In genomic region chr18:8167673-8168072, GRCh38 we compare ENCODE assay signal across 16 cellular contexts.
DNase-seq lines count a peak whose midpoint lies in the region; ATAC-seq and TF ChIP-seq lines count a peak whose summit lies in the region.
"Had no signal": no experiment of that assay in that cellular context is flagged by ENCODE, and none has a peak within 500 bp of the region (broad histone marks: within the 10 kb centered on the region; RNA-seq: fewer than 3 reads in every experiment).

No MANE protein-coding gene starts in this region.

- ATAC-seq in SK-N-SH treated with all-trans-retinoic acid at 6 μM for 48 hours (no peak), GM21619 (IDR thresholded peaks at IDR 0.05; ENCODE audit: unreplicated experiment) (no peak)
- ATAC-seq: CD8-positive, alpha-beta T cell had no signal

- H3K18ac ChIP-seq in mesenchymal stem cell (ENCODE audit: low read depth in 1 of 2, low read length in 2 of 2): no peak overlapping the region
- H3K18ac ChIP-seq in neuronal stem cell (ENCODE audit: low read length): no peak overlapping the region

- 66% methylated on average over 4 of the region's 4 CpGs for WGBS in SK-N-SH (ENCODE audit: low lambda C conversion rate)
- WGBS in mesenchymal stem cell: 54% methylated on average over 4 of the region's 4 CpGs
- no CpG with 5 or more reads among the region's 4 CpGs for WGBS in neuronal stem cell (ENCODE audit: extremely low coverage in 2 of 2, insufficient read length in 2 of 2, insufficient replicate concordance in 1 of 2), 2 donors

- H3K4me1 ChIP-seq in SK-N-SH (ENCODE audit: control insufficient read depth in 1 of 2, insufficient read depth in 2 of 2, low read depth in 1 of 2, low read length in 1 of 2) (peaks cover 0 to 19% of the 10 kb centered on the region in 2 experiments; a peak in 2 of 4 replicates), mesenchymal stem cell (ENCODE audit: control insufficient read depth, insufficient read depth, low read depth, low read length) (peaks cover 9% of the 10 kb centered on the region), neuronal stem cell (ENCODE audit: control insufficient read depth in 2 of 2, insufficient read depth in 1 of 2, low read depth in 1 of 2, low read length in 2 of 2) (peaks cover 4 to 11% of the 10 kb centered on the region in 2 donors)
- H3K4me1 ChIP-seq: BLaER1 treated with 17β-estradiol and CSF1 and Interleukin-3, amounts not matched to agents 10 nM and 100 nM; Caco-2 had no signal

- H3K14ac ChIP-seq in mesenchymal stem cell (ENCODE audit: low read length in 2 of 2) (no peak overlapping the region), neuronal stem cell (ENCODE audit: low read length) (no peak overlapping the region)

- CTCF ChIA-PET in SK-N-SH (lab: Yijun Ruan, JAX): interaction anchor here (0.9 kb wide), 2 partner anchors 92 to 94 kb away, joined by 3 to 5 read pairs; no protein-coding TSS in a partner anchor

- no peaks in the 10 kb centered on the region for H3K79me2 ChIP-seq in SK-N-SH (ENCODE audit: insufficient read depth)

- peak in 1 of 2 experiments; percentile 86; a peak in 2 of 4 replicates for TF ChIP-seq EP300 in SK-N-SH (IDR thresholded peaks at IDR 0.05; ENCODE audit: borderline replicate concordance in 1 of 2, low read depth in 1 of 2, low read length in 1 of 2)

- H2AK5ac ChIP-seq in mesenchymal stem cell (ENCODE audit: low read length, severe bottlenecking) (peak overlapping the region; percentile 38), neuronal stem cell (ENCODE audit: low read depth, low read length) (no peak overlapping the region)

- H3K27ac ChIP-seq in SK-N-SH (ENCODE audit: low read depth in 2 of 2, low read length in 1 of 2): peak overlapping the region in 1 of 2 experiments; percentile 73; a peak in 2 of 4 replicates
- no peak overlapping the region for H3K27ac ChIP-seq in mesenchymal stem cell (ENCODE audit: low read length, poor library complexity, severe bottlenecking)
- H3K27ac ChIP-seq in neuronal stem cell (replicated peaks; ENCODE audit: low read length): no peak overlapping the region
- H3K27ac ChIP-seq: BLaER1 treated with 17β-estradiol and CSF1 and Interleukin-3, amounts not matched to agents 10 nM and 100 nM; C4-2B had no signal

- H3K9ac ChIP-seq in SK-N-SH (no peak overlapping the region), mesenchymal stem cell (ENCODE audit: low read length) (no peak overlapping the region), neuronal stem cell (ENCODE audit: low read depth, low read length, poor library complexity) (no peak overlapping the region)
- H3K9ac ChIP-seq: BLaER1 treated with 17β-estradiol and CSF1 and Interleukin-3, amounts not matched to agents 10 nM and 100 nM had no signal

- no peak for DNase-seq in SK-N-SH
- no peak for DNase-seq in mesenchymal stem cell
- DNase-seq in neuronal stem cell (ENCODE audit: low spot score): no peak
- no peak for DNase-seq in activated CD4-positive, CD25-positive, alpha-beta regulatory T cell treated with anti-CD3 and anti-CD28 coated beads, Interleukin-2, amount 50 U/mL, for 72 hours
- DNase-seq: 8988T; AML-193; Caco-2; Calu3; CD4-positive, alpha-beta T cell; CD8-positive, alpha-beta T cell; DMS79 treated with DMSO at 0.1 percent for 48 hours; GF-D8 had no signal

- no peak overlapping the region for H3K4ac ChIP-seq in mesenchymal stem cell (ENCODE audit: low read depth in 1 of 2, low read length in 2 of 2)
- no peak overlapping the region for H3K4ac ChIP-seq in neuronal stem cell (ENCODE audit: low read length)

- H2BK12ac ChIP-seq in mesenchymal stem cell (ENCODE audit: low read length in 2 of 2) (no peak overlapping the region), neuronal stem cell (ENCODE audit: low read length) (no peak overlapping the region)

- H4K8ac ChIP-seq in mesenchymal stem cell (ENCODE audit: low read length) (no peak overlapping the region), neuronal stem cell (ENCODE audit: low read depth, low read length) (no peak overlapping the region)

- H3K4me3 ChIP-seq in SK-N-SH (ENCODE audit: low read depth in 2 of 2, low read length in 1 of 2): no peak overlapping the region
- no peak overlapping the region for H3K4me3 ChIP-seq in mesenchymal stem cell (ENCODE audit: insufficient read depth in 1 of 2, low read depth in 1 of 2, low read length in 2 of 2)
- H3K4me3 ChIP-seq in neuronal stem cell (ENCODE audit: low read length in 2 of 2): no peak overlapping the region
- H3K4me3 ChIP-seq: BLaER1 treated with 17β-estradiol and CSF1 and Interleukin-3, amounts not matched to agents 10 nM and 100 nM had no signal

- H3K79me1 ChIP-seq in mesenchymal stem cell (replicated peaks; ENCODE audit: low read length, poor library complexity, severe bottlenecking) (peaks cover 12% of the 10 kb centered on the region), neuronal stem cell (ENCODE audit: low read depth, low read length) (no peaks in the 10 kb centered on the region)

- H3F3A ChIP-seq in SK-N-SH (replicated peaks; ENCODE audit: insufficient read depth): no peaks in the 10 kb centered on the region

- H3K4me2 ChIP-seq in SK-N-SH: no peak overlapping the region
- H3K4me2 ChIP-seq in mesenchymal stem cell (ENCODE audit: low read length, poor library complexity, severe bottlenecking): no peak overlapping the region
- no peak overlapping the region for H3K4me2 ChIP-seq in neuronal stem cell (ENCODE audit: insufficient read depth, low read length, poor library complexity, severe bottlenecking)
- H3K4me2 ChIP-seq: BLaER1 treated with 17β-estradiol and CSF1 and Interleukin-3, amounts not matched to agents 10 nM and 100 nM had no signal

- no peak overlapping the region for H4K91ac ChIP-seq in mesenchymal stem cell (ENCODE audit: low read length)
- no peak overlapping the region for H4K91ac ChIP-seq in neuronal stem cell (ENCODE audit: low read depth, low read length, poor library complexity)

- H2BK15ac ChIP-seq in mesenchymal stem cell (ENCODE audit: low read depth, poor library complexity, severe bottlenecking): no peak overlapping the region
- no peak overlapping the region for H2BK15ac ChIP-seq in neuronal stem cell (ENCODE audit: low read length)

- no peaks in the 10 kb centered on the region for H4K20me1 ChIP-seq in SK-N-SH (ENCODE audit: insufficient read depth)
- H4K20me1 ChIP-seq: BLaER1 treated with 17β-estradiol and CSF1 and Interleukin-3, amounts not matched to agents 10 nM and 100 nM had no signal

- H2AFZ ChIP-seq in SK-N-SH (ENCODE audit: low read depth) (no peak overlapping the region), mesenchymal stem cell (ENCODE audit: low read depth, low read length) (no peak overlapping the region), neuronal stem cell (ENCODE audit: low read length) (peak overlapping the region; percentile 7)

- H2BK5ac ChIP-seq in mesenchymal stem cell (ENCODE audit: low read depth, low read length, poor library complexity, severe bottlenecking) (no peak overlapping the region), neuronal stem cell (ENCODE audit: low read length) (no peak overlapping the region)

- no peak for TF ChIP-seq CTCF in SK-N-SH (IDR thresholded peaks at IDR 0.05)

- H3K9me3 ChIP-seq in SK-N-SH (no peaks in the 10 kb centered on the region), mesenchymal stem cell (ENCODE audit: control insufficient read depth, low read length) (no peaks in the 10 kb centered on the region), neuronal stem cell (replicated peaks in 1 of 2; ENCODE audit: control insufficient read depth in 2 of 2, insufficient read depth in 1 of 2, low read depth in 1 of 2, low read length in 2 of 2) (no peaks in the 10 kb centered on the region)
- H3K9me3 ChIP-seq: BLaER1 treated with 17β-estradiol and CSF1 and Interleukin-3, amounts not matched to agents 10 nM and 100 nM; Caco-2 had no signal

- H3K27me3 ChIP-seq in SK-N-SH (ENCODE audit: insufficient read depth): no peaks in the 10 kb centered on the region
- H3K27me3 ChIP-seq in mesenchymal stem cell (ENCODE audit: control insufficient read depth in 1 of 2, insufficient read depth in 1 of 2, low read length in 2 of 2): no peaks in the 10 kb centered on the region
- H3K27me3 ChIP-seq in neuronal stem cell (ENCODE audit: control insufficient read depth in 3 of 3, insufficient read depth in 3 of 3, low read depth in 1 of 3, low read length in 3 of 3): no peaks in the 10 kb centered on the region
- H3K27me3 ChIP-seq: BLaER1 treated with 17β-estradiol and CSF1 and Interleukin-3, amounts not matched to agents 10 nM and 100 nM had no signal

- no peak for TF ChIP-seq RAD21 in SK-N-SH (IDR thresholded peaks at IDR 0.05; ENCODE audit: low read length)

- no peaks in the 10 kb centered on the region for H3K9me2 ChIP-seq in SK-N-SH

- H3K23ac ChIP-seq in mesenchymal stem cell (ENCODE audit: low read length in 2 of 2) (no peak overlapping the region), neuronal stem cell (ENCODE audit: low read depth, low read length, poor library complexity) (no peak overlapping the region)

- H2BK120ac ChIP-seq in mesenchymal stem cell (ENCODE audit: low read depth, low read length) (no peak overlapping the region), neuronal stem cell (ENCODE audit: low read depth, low read length) (no peak overlapping the region)

- H3K36me3 ChIP-seq in SK-N-SH (replicated peaks in 1 of 2; ENCODE audit: control insufficient read depth in 1 of 2, insufficient read depth in 2 of 2, low read length in 1 of 2): no peaks in the 10 kb centered on the region
- peaks cover 2 to 4% of the 10 kb centered on the region in 2 experiments for H3K36me3 ChIP-seq in mesenchymal stem cell (ENCODE audit: control insufficient read depth in 1 of 2, insufficient read depth in 2 of 2, low read depth in 1 of 2, low read length in 2 of 2)
- H3K36me3 ChIP-seq in neuronal stem cell (replicated peaks in 1 of 2; ENCODE audit: control insufficient read depth in 2 of 2, insufficient read depth in 2 of 2, low read length in 2 of 2): no peaks in the 10 kb centered on the region
- H3K36me3 ChIP-seq: BLaER1 treated with 17β-estradiol and CSF1 and Interleukin-3, amounts not matched to agents 10 nM and 100 nM had no signal

- POLR2A ChIA-PET in SK-N-SH (lab: Yijun Ruan, JAX): no interaction called here

TF ChIP-seq in SK-N-SH, 30 proteins besides CTCF, POLR2A, EP300 and RAD21 (continues in another document):
- peak; percentile 44 for TF ChIP-seq CHD2 (IDR thresholded peaks at IDR 0.05; ENCODE audit: low read length, partially characterized antibody)
- peak; percentile 68; the same call in 1 of the 2 replicates for TF ChIP-seq RCOR1 (IDR thresholded peaks at IDR 0.05; ENCODE audit: low read length)
- TF ChIP-seq TEAD4 (IDR thresholded peaks at IDR 0.05; ENCODE audit: borderline replicate concordance, insufficient read depth): no peak
- TF ChIP-seq FOXM1 (IDR thresholded peaks at IDR 0.05; ENCODE audit: low read depth): no peak
- TF ChIP-seq GATA2 (CRISPR knock-in tag; IDR thresholded peaks at IDR 0.05): peak; percentile 91

TF ChIP-seq in SK-N-SH treated with all-trans-retinoic acid at 6 μM for 48 hours, 23 proteins besides CTCF, POLR2A, EP300 and RAD21:
- TF ChIP-seq ZNF8 (CRISPR knock-in tag; IDR thresholded peaks at IDR 0.05): no peak
